ENCODE assay signal across 8 cellular contexts in the genomic region with DNA sequence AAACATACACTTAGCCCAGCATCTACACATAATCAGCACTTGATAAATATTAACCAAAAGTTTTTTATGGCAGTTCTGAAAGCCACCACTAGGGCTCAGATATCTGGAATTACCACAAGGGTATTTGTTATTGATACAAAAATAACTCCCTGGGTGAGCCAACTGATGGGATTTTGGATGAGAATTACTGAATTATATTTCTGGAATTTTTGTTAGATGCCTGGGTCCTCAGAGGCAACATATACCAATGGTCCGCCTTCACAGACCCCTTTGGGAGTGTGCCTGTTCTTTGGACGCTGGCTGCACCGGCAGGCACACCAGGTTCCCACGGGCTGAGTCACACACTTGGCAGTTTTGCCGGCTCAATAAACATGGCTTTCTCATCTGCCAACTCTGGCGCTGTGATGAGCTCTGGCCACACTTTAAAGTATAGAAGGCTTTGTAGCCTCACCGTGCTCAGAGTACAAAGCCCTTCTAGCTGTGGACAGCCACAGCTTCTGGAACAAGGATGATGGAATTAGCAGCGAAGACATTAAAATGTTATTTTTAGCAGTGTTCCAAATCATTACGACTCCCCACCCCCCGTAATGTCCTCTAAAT.
DNase-seq lines count a peak whose midpoint lies in the region; ATAC-seq and TF ChIP-seq lines count a peak whose summit lies in the region.

No MANE protein-coding gene starts in this region.

- intact Hi-C loops in posterior cingulate gyrus (cut with DNase I) = no loop called here

- H3K36me3 ChIP-seq in HUES48 (ENCODE audit: control insufficient read depth, insufficient read depth, low read length) = no peaks in the 10 kb centered on the region

- no peaks in the 10 kb centered on the region for H3K9me3 ChIP-seq in HUES48 (ENCODE audit: control insufficient read depth, insufficient read depth, low read length)

- no peaks in the 10 kb centered on the region for H3K4me1 ChIP-seq in HUES48 (ENCODE audit: control insufficient read depth, insufficient read depth, low read length)

- no peak overlapping the region for H3K9ac ChIP-seq in HUES48 (ENCODE audit: low read depth, low read length)

- peak; percentile 99 for ATAC-seq in SK-N-SH treated with all-trans-retinoic acid at 6 μM for 48 hours
- no peak for ATAC-seq in HG02870 (IDR thresholded peaks at IDR 0.05; ENCODE audit: unreplicated experiment)

- H3K4me3 ChIP-seq in AG09309 (ENCODE audit: control insufficient read depth, low read depth, low read length) (no peak overlapping the region), HUES48 (ENCODE audit: low read depth, low read length) (no peak overlapping the region)

- DNase-seq in AG09309 (ENCODE audit: low read depth) (peak; percentile 68), glomerular visceral epithelial cell (ENCODE audit: extremely low spot score) (peak; percentile 81), posterior cingulate gyrus (peak; percentile 54 to 96 (median 68)), NCI-H526 treated with DMSO at 0.1 percent for 48 hours (lab: John Stamatoyannopoulos, UW) (no peak)
- DNase-seq in activated effector memory CD4-positive, alpha-beta T cell treated with anti-CD3 and anti-CD28 coated beads, Interleukin-2, amount 50 U/mL, for 16 hours = no peak

- peak overlapping the region; percentile 43 for H3K27ac ChIP-seq in HUES48 (ENCODE audit: low read depth, low read length)

- TF ChIP-seq CTCF in AG09309 (IDR thresholded peaks at IDR 0.05; ENCODE audit: control insufficient read depth, insufficient read depth, low read depth, low read length, missing control alignments) = peak; percentile 63

- H3K27me3 ChIP-seq in HUES48 (ENCODE audit: control insufficient read depth, insufficient read depth, low read length) = no peaks in the 10 kb centered on the region

TF ChIP-seq in SK-N-SH treated with all-trans-retinoic acid at 6 μM for 48 hours, 23 proteins besides CTCF, POLR2A, EP300 and RAD21:
- TF ChIP-seq, protein P1, sequence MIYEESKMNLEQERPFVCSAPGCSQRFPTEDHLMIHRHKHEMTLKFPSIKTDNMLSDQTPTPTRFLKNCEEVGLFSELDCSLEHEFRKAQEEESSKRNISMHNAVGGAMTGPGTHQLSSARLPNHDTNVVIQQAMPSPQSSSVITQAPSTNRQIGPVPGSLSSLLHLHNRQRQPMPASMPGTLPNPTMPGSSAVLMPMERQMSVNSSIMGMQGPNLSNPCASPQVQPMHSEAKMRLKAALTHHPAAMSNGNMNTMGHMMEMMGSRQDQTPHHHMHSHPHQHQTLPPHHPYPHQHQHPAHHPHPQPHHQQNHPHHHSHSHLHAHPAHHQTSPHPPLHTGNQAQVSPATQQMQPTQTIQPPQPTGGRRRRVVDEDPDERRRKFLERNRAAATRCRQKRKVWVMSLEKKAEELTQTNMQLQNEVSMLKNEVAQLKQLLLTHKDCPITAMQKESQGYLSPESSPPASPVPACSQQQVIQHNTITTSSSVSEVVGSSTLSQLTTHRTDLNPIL (CRISPR knock-in tag; IDR thresholded peaks at IDR 0.05; ENCODE audit: low read depth) = no peak
- TF ChIP-seq TOX (CRISPR knock-in tag; IDR thresholded peaks at IDR 0.05; ENCODE audit: borderline replicate concordance) (no peak), RARB (CRISPR knock-in tag; IDR thresholded peaks at IDR 0.05) (no peak), PPARA (CRISPR knock-in tag; IDR thresholded peaks at IDR 0.05; ENCODE audit: borderline replicate concordance) (no peak), ZC3H10 (CRISPR knock-in tag; IDR thresholded peaks at IDR 0.05) (no peak), TCF4 (CRISPR knock-in tag; IDR thresholded peaks at IDR 0.05; ENCODE audit: borderline replicate concordance) (no peak), SNAI2 (CRISPR knock-in tag; IDR thresholded peaks at IDR 0.05) (no peak), ZFP30 (CRISPR knock-in tag; IDR thresholded peaks at IDR 0.05) (no peak), CSRNP3 (CRISPR knock-in tag; IDR thresholded peaks at IDR 0.05) (no peak), CSDC2 (CRISPR knock-in tag; IDR thresholded peaks at IDR 0.05) (no peak), ZNF8 (CRISPR knock-in tag; IDR thresholded peaks at IDR 0.05) (no peak), ESRRG (CRISPR knock-in tag; IDR thresholded peaks at IDR 0.05) (no peak), BACH2 (CRISPR knock-in tag; IDR thresholded peaks at IDR 0.05; ENCODE audit: borderline replicate concordance) (no peak), ZFP3 (CRISPR knock-in tag; IDR thresholded peaks at IDR 0.05) (no peak; the same call in 1 of the 2 replicates), ZNF70 (CRISPR knock-in tag; IDR thresholded peaks at IDR 0.05) (no peak), ZNF565 (CRISPR knock-in tag; conservative IDR thresholded peaks at IDR 0.05; ENCODE audit: low read depth) (no peak), OSR1 (CRISPR knock-in tag; IDR thresholded peaks at IDR 0.05) (no peak)
- TF ChIP-seq, protein P2, sequence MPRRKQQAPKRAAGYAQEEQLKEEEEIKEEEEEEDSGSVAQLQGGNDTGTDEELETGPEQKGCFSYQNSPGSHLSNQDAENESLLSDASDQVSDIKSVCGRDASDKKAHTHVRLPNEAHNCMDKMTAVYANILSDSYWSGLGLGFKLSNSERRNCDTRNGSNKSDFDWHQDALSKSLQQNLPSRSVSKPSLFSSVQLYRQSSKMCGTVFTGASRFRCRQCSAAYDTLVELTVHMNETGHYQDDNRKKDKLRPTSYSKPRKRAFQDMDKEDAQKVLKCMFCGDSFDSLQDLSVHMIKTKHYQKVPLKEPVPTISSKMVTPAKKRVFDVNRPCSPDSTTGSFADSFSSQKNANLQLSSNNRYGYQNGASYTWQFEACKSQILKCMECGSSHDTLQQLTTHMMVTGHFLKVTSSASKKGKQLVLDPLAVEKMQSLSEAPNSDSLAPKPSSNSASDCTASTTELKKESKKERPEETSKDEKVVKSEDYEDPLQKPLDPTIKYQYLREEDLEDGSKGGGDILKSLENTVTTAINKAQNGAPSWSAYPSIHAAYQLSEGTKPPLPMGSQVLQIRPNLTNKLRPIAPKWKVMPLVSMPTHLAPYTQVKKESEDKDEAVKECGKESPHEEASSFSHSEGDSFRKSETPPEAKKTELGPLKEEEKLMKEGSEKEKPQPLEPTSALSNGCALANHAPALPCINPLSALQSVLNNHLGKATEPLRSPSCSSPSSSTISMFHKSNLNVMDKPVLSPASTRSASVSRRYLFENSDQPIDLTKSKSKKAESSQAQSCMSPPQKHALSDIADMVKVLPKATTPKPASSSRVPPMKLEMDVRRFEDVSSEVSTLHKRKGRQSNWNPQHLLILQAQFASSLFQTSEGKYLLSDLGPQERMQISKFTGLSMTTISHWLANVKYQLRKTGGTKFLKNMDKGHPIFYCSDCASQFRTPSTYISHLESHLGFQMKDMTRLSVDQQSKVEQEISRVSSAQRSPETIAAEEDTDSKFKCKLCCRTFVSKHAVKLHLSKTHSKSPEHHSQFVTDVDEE (CRISPR knock-in tag; IDR thresholded peaks at IDR 0.05) = no peak
- TF ChIP-seq, protein P3, sequence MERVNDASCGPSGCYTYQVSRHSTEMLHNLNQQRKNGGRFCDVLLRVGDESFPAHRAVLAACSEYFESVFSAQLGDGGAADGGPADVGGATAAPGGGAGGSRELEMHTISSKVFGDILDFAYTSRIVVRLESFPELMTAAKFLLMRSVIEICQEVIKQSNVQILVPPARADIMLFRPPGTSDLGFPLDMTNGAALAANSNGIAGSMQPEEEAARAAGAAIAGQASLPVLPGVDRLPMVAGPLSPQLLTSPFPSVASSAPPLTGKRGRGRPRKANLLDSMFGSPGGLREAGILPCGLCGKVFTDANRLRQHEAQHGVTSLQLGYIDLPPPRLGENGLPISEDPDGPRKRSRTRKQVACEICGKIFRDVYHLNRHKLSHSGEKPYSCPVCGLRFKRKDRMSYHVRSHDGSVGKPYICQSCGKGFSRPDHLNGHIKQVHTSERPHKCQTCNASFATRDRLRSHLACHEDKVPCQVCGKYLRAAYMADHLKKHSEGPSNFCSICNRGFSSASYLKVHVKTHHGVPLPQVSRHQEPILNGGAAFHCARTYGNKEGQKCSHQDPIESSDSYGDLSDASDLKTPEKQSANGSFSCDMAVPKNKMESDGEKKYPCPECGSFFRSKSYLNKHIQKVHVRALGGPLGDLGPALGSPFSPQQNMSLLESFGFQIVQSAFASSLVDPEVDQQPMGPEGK (CRISPR knock-in tag; IDR thresholded peaks at IDR 0.05; ENCODE audit: borderline replicate concordance) = no peak
- TF ChIP-seq, protein P4, sequence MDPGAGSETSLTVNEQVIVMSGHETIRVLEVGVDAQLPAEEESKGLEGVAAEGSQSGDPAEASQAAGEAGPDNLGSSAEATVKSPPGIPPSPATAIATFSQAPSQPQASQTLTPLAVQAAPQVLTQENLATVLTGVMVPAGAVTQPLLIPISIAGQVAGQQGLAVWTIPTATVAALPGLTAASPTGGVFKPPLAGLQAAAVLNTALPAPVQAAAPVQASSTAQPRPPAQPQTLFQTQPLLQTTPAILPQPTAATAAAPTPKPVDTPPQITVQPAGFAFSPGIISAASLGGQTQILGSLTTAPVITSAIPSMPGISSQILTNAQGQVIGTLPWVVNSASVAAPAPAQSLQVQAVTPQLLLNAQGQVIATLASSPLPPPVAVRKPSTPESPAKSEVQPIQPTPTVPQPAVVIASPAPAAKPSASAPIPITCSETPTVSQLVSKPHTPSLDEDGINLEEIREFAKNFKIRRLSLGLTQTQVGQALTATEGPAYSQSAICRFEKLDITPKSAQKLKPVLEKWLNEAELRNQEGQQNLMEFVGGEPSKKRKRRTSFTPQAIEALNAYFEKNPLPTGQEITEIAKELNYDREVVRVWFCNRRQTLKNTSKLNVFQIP (CRISPR knock-in tag; IDR thresholded peaks at IDR 0.05; ENCODE audit: borderline replicate concordance, low read depth) = no peak

Comparison
In these comparisons a context has a peak if more than half of its experiments do, and no peak if none do; other contexts are left out.
1. DNase-seq: peak in AG09309 (single experiment), glomerular visceral epithelial cell (single experiment) and posterior cingulate gyrus (10 of 10); none in activated effector memory CD4-positive, alpha-beta T cell treated with anti-CD3 and anti-CD28 coated beads, Interleukin-2, amount 50 U/mL, for 16 hours (single experiment) and NCI-H526 treated with DMSO at 0.1 percent for 48 hours (single experiment).